ENCODE assay signal across 7 cellular contexts in the genomic region with DNA sequence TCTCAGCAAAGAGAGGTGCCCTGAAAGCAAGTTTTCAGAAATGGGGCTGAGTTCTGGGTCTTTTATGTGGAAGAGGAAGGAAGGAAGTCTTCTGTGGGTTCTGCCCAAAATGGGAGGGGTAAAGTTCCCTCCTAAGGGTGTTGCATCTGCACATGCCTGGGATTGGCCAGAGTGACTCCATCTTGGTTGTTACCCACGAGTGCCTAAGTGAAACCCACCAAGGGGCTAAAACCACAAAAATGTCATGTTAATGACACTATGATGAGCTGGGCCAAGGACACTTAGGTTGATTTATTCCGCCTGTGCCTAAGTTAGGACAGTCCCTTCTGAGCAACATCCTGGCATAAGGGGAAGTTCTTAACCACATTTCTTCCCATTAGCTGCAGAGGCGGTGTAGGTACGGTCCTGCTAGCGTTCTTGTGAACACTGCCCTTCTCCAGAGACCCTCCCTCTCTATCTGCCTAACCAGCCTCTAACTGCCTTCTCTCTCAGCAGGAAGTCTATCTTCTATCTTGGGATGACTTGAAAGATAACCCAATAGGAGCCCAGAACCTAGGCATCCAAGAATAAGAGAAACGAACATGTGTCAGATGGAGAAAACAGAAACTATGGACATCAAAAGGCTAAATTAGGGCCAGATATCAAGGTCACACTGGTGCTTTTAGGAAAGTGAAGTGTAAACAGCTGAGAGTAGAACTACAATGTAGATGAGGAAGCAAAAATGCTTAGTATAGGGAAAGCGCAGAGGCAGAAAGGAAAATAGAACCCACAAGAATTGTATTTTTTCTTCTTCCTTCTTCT.
DNase-seq lines count a peak whose midpoint lies in the region; ATAC-seq and TF ChIP-seq lines count a peak whose summit lies in the region.

No MANE protein-coding gene starts in this region.

- H3K27me3 ChIP-seq in gastrocnemius medialis: no peaks in the 10 kb centered on the region

- H3K9me3 Mint-ChIP-seq in activated naive CD4-positive, alpha-beta T cell treated with anti-CD3 and anti-CD28 coated beads, Interleukin-2, amount 50 U/mL, for 72 hours: peaks cover 5 to 19% of the 10 kb centered on the region in 2 donors

- peak overlapping the region; percentile 60 to 83 for H3K27ac Mint-ChIP-seq in activated naive CD4-positive, alpha-beta T cell treated with anti-CD3 and anti-CD28 coated beads, Interleukin-2, amount 50 U/mL, for 72 hours

- no peak for TF ChIP-seq POLR2A in gastrocnemius medialis (IDR thresholded peaks at IDR 0.05)
- TF ChIP-seq POLR2A in lower leg skin (IDR thresholded peaks at IDR 0.05): no peak

- no peaks in the 10 kb centered on the region for H3K36me3 ChIP-seq in gastrocnemius medialis

- H3K9me3 ChIP-seq in gastrocnemius medialis: no peaks in the 10 kb centered on the region

- H3K36me3 Mint-ChIP-seq in activated naive CD4-positive, alpha-beta T cell treated with anti-CD3 and anti-CD28 coated beads, Interleukin-2, amount 50 U/mL, for 72 hours: peaks cover 5 to 68% of the 10 kb centered on the region in 2 donors

- WGBS in lower leg skin, 2 donors: 67 to 76% methylated on average over 7 of the region's 7 CpGs

- intact Hi-C loops in gastrocnemius medialis (cut with DNase I; ENCODE audit: low total_unique reads) (no loop called here), lower leg skin (cut with DNase I; ENCODE audit: low total_unique reads) (no loop called here)

- ATAC-seq in GM21390 (IDR thresholded peaks at IDR 0.05; ENCODE audit: unreplicated experiment) (peak; percentile 49), gastrocnemius medialis (no peak)
- peak; percentile 32 to 94 for ATAC-seq in activated naive CD4-positive, alpha-beta T cell treated with anti-CD3 and anti-CD28 coated beads, Interleukin-2, amount 50 U/mL, for 72 hours

- in situ Hi-C loops in gastrocnemius medialis (cut with MboI; ENCODE audit: low sequenced_read_pairs in 4 of 4): no loop called here

- no peak overlapping the region for H3K4me3 ChIP-seq in gastrocnemius medialis
- H3K4me3 ChIP-seq in lower leg skin (ENCODE audit: low read depth, poor library complexity, severe bottlenecking): no peak overlapping the region

- no peaks in the 10 kb centered on the region for H3K4me1 ChIP-seq in gastrocnemius medialis

- DNase-seq in MV-4-11 (lab: John Stamatoyannopoulos, UW): peak; percentile 98
- peak in 1 of 2 donors; percentile 82 for DNase-seq in activated naive CD4-positive, alpha-beta T cell treated with anti-CD3 and anti-CD28 coated beads, Interleukin-2, amount 50 U/mL, for 72 hours (ENCODE audit: low spot score in 2 of 2)
- DNase-seq in stimulated activated CD8-positive, alpha-beta memory T cell treated with anti-CD3 and anti-CD28 coated beads, Interleukin-7, amount 100 ng/mL, for 4 hours (ENCODE audit: low read depth in 2 of 2): peak; percentile 8 to 10
- no peak for DNase-seq in gastrocnemius medialis
- DNase-seq in dermis blood vessel endothelial cell: no peak
- no peak for DNase-seq in lower leg skin (ENCODE audit: low spot score in 2 of 2)

- H3K27ac ChIP-seq in gastrocnemius medialis: no peak overlapping the region

- TF ChIP-seq CTCF in gastrocnemius medialis (IDR thresholded peaks at IDR 0.05 in 4 of 5, conservative IDR thresholded peaks at IDR 0.05 in 1 of 5) (no peak), lower leg skin (IDR thresholded peaks at IDR 0.05) (no peak)

Comparison
In these comparisons a context has a peak if more than half of its experiments do, and no peak if none do; other contexts are left out.
1. ATAC-seq: peak in GM21390 (single experiment) and activated naive CD4-positive, alpha-beta T cell treated with anti-CD3 and anti-CD28 coated beads, Interleukin-2, amount 50 U/mL, for 72 hours (2 of 2); none in gastrocnemius medialis (0 of 2).
2. DNase-seq: peak in MV-4-11 (single experiment) and stimulated activated CD8-positive, alpha-beta memory T cell treated with anti-CD3 and anti-CD28 coated beads, Interleukin-7, amount 100 ng/mL, for 4 hours (2 of 2); none in gastrocnemius medialis (0 of 2), dermis blood vessel endothelial cell (single experiment) and lower leg skin (0 of 2).